Comparison of ENCODE assay signal across 10 cellular contexts in the genomic region with DNA sequence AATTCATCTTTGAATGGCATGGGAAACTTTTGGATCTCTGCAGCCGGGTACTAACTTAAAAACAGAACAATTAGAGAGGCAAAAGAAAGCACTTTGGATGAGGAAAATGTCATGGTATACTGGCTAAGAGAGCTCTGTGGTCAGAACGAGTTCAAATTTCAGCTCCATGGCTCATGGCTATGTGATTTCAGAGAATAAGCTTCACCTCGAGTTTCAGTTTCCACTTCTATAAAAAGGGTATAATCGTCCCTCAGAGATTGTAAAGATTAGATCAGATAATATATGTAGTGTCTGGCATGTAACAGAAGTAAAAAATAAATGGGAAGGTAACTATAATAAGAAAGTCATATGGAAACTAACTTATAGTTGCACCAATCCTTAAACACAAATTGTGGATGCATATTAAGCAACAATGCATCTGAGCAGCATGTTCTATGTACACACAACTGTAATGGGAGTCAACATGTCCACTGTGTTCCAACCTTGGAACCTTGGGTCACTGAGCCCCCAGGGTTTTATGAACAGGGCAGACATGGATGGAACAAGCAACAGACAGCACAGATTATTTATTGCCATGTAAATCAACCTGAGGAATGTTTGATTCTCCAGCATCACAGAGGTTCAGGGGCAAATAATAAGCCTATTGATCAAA.
DNase-seq lines count a peak whose midpoint lies in the region; ATAC-seq and TF ChIP-seq lines count a peak whose summit lies in the region.
"Had no signal": no experiment of that assay in that cellular context is flagged by ENCODE, and none has a peak within 500 bp of the region (broad histone marks: within the 10 kb centered on the region; RNA-seq: fewer than 3 reads in every experiment).

No MANE protein-coding gene starts in this region.

- H3K36me3 Mint-ChIP-seq in activated T-cell treated with anti-CD3 and anti-CD28 coated beads, Interleukin-2, amount 50 U/mL, for 72 hours (ENCODE audit: insufficient read depth in 2 of 2), result peaks cover 0 to 4% of the 10 kb centered on the region in 2 donors

- peak; percentile 28 to 55 for ATAC-seq in activated T-cell treated with anti-CD3 and anti-CD28 coated beads, Interleukin-2, amount 50 U/mL, for 72 hours (replicated peaks in 1 of 2)
- ATAC-seq in GM21723 (IDR thresholded peaks at IDR 0.05; ENCODE audit: unreplicated experiment) (peak; percentile 79), GM19328 (IDR thresholded peaks at IDR 0.05; ENCODE audit: unreplicated experiment) (no peak)
- ATAC-seq in stimulated activated naive CD8-positive, alpha-beta T cell treated with anti-CD3 and anti-CD28 coated beads, Interleukin-15, Interleukin-2, amounts not matched to agents 100 U/mL and 50 U/mL, for 24 hours, result peak; percentile 84

- H3K4me1 ChIP-seq in OCI-LY3 (ENCODE audit: low read length) (peaks cover 11% of the 10 kb centered on the region), ascending aorta (no peaks in the 10 kb centered on the region)

- H3K27me3 Mint-ChIP-seq in activated T-cell treated with anti-CD3 and anti-CD28 coated beads, Interleukin-2, amount 50 U/mL, for 72 hours (ENCODE audit: low read depth), result no peaks in the 10 kb centered on the region
- H3K27me3 Mint-ChIP-seq: brain had no signal

- H3K36me3 ChIP-seq in OCI-LY3 (replicated peaks; ENCODE audit: low read depth, low read length), result peaks cover 7% of the 10 kb centered on the region
- H3K36me3 ChIP-seq in ascending aorta, result peaks cover 0 to 5% of the 10 kb centered on the region in 2 donors

- peak overlapping the region; percentile 1 to 66 for H3K4me3 Mint-ChIP-seq in activated T-cell treated with anti-CD3 and anti-CD28 coated beads, Interleukin-2, amount 50 U/mL, for 72 hours
- H3K4me3 Mint-ChIP-seq: brain had no signal

- no peaks in the 10 kb centered on the region for H3K79me2 ChIP-seq in OCI-LY3 (ENCODE audit: low read length)

- H3K9me3 Mint-ChIP-seq in activated T-cell treated with anti-CD3 and anti-CD28 coated beads, Interleukin-2, amount 50 U/mL, for 72 hours, result no peaks in the 10 kb centered on the region
- H3K9me3 Mint-ChIP-seq: brain had no signal

- peaks cover 24% of the 10 kb centered on the region for H3K4me1 Mint-ChIP-seq in activated T-cell treated with anti-CD3 and anti-CD28 coated beads, Interleukin-2, amount 50 U/mL, for 72 hours (ENCODE audit: low read depth)

- no peak overlapping the region for H3K9ac ChIP-seq in OCI-LY3 (ENCODE audit: low read length)

- H3K27me3 ChIP-seq in OCI-LY3 (ENCODE audit: low read depth, low read length) (no peaks in the 10 kb centered on the region), ascending aorta (no peaks in the 10 kb centered on the region)

- H4K20me1 ChIP-seq in OCI-LY3 (ENCODE audit: insufficient read depth, low read length), result peaks cover 12% of the 10 kb centered on the region; the same call in 1 of the 2 replicates

- TF ChIP-seq CTCF in OCI-LY3 (IDR thresholded peaks at IDR 0.05; ENCODE audit: low read depth, low read length), result no peak
- TF ChIP-seq CTCF in ascending aorta (IDR thresholded peaks at IDR 0.05), result no peak

- no peak overlapping the region for H3K4me3 ChIP-seq in OCI-LY3 (ENCODE audit: low read length)
- no peak overlapping the region for H3K4me3 ChIP-seq in ascending aorta

- intact Hi-C loops in ascending aorta (cut with DNase I), result no loop called here

- H3K27ac Mint-ChIP-seq in activated T-cell treated with anti-CD3 and anti-CD28 coated beads, Interleukin-2, amount 50 U/mL, for 72 hours, result peak overlapping the region; percentile 51
- H3K27ac Mint-ChIP-seq: brain had no signal

- no peak for DNase-seq in activated T-cell treated with anti-CD3 and anti-CD28 coated beads, Interleukin-2, amount 50 U/mL, for 72 hours
- DNase-seq in activated T-cell treated with anti-CD3 and anti-CD28 coated beads for 4 hours (no peak), ascending aorta (ENCODE audit: low spot score in 2 of 2) (no peak), ecto neural progenitor cell (ENCODE audit: low spot score) (no peak)
- DNase-seq in stimulated activated naive CD8-positive, alpha-beta T cell treated with anti-CD3 and anti-CD28 coated beads, Interleukin-15, Interleukin-2, amounts not matched to agents 100 U/mL and 50 U/mL, for 24 hours, result no peak
- DNase-seq: NCI-H2081 had no signal

- H3K9me3 ChIP-seq in OCI-LY3 (ENCODE audit: insufficient read depth, low read length) (no peaks in the 10 kb centered on the region), ascending aorta (no peaks in the 10 kb centered on the region)

- H3K27ac ChIP-seq in OCI-LY3 (ENCODE audit: low read length) (no peak overlapping the region), ascending aorta (no peak overlapping the region)

- H2AFZ ChIP-seq in OCI-LY3 (ENCODE audit: low read depth, low read length), result no peak overlapping the region

- peak overlapping the region; percentile 23 for H3K4me2 ChIP-seq in OCI-LY3 (ENCODE audit: low read length)
